In genomic region chr22:22474733-22475132, GRCh38 we compare ENCODE assay signal across 32 cellular contexts. TPM values are rescaled to one million over a fixed set of nuclear protein-coding genes. Genes with fewer than 3 reads are reported as not detected.
"Had no signal": no experiment of that assay in that cellular context is flagged by ENCODE, and none has a peak within 500 bp of the region (broad histone marks: within the 10 kb centered on the region; RNA-seq: fewer than 3 reads in every experiment).

No MANE protein-coding gene starts in this region.

- H3K4me1 Mint-ChIP-seq: nephron had no signal

- H3K36me3 ChIP-seq: left ventricle myocardium inferior, ovary, right lobe of liver, transverse colon had no signal

- DNase-seq: activated CD4-positive, alpha-beta T cell treated with anti-CD3 and anti-CD28 coated beads for 4 hours; activated CD4-positive, alpha-beta T cell treated with anti-CD3 and anti-CD28 coated beads, Interleukin-2, amount 50 U/mL, for 4 hours; activated naive CD4-positive, alpha-beta T cell; activated T-cell treated with anti-CD3 and anti-CD28 coated beads for 4 hours; activated T-cell treated with anti-CD3 and anti-CD28 coated beads, Interleukin-2, amount 50 U/mL, for 72 hours; aorta; body of pancreas; cortex of kidney; effector memory CD8-positive, alpha-beta T cell; foreskin fibroblast; head of caudate nucleus; hypothalamus; left ventricle myocardium inferior; ovary; right lobe of liver; stimulated activated CD4-positive, alpha-beta T cell treated with anti-CD3 and anti-CD28 coated beads, Interleukin-2, amount 100 ng/mL, for 48 hours; stimulated activated naive CD8-positive, alpha-beta T cell treated with anti-CD3 and anti-CD28 coated beads, Interleukin-15, Interleukin-2, amounts not matched to agents 100 U/mL and 50 U/mL, for 24 hours; testis; transverse colon had no signal

- H3K4me3 ChIP-seq: body of pancreas, left ventricle myocardium inferior, ovary, right lobe of liver, testis, transverse colon had no signal

- H3K27ac ChIP-seq: body of pancreas, left ventricle myocardium inferior, ovary, right lobe of liver, testis, transverse colon had no signal

- H3K9me3 Mint-ChIP-seq: effector memory CD8-positive, alpha-beta T cell had no signal

- H3K27me3 ChIP-seq: body of pancreas, ovary, right lobe of liver, testis, transverse colon had no signal

- H3K4me1 ChIP-seq: body of pancreas, left ventricle myocardium inferior, right lobe of liver, testis, transverse colon had no signal

- H3K4me3 Mint-ChIP-seq: activated naive CD8-positive, alpha-beta T cell; activated T-cell treated with anti-CD3 and anti-CD28 coated beads, Interleukin-2, amount 50 U/mL, for 72 hours; effector memory CD8-positive, alpha-beta T cell; nephron; T-helper 2 cell treated with Interferon-gamma antibody and Interleukin-4, amounts not matched to agents 5 μg/mL and 100 μg/mL, for 36 hours had no signal

- H3K27me3 Mint-ChIP-seq: activated naive CD8-positive, alpha-beta T cell had no signal

- ATAC-seq: activated T-cell treated with anti-CD3 and anti-CD28 coated beads, Interleukin-2, amount 50 U/mL, for 72 hours; body of pancreas; effector memory CD8-positive, alpha-beta T cell; stimulated activated naive CD8-positive, alpha-beta T cell treated with anti-CD3 and anti-CD28 coated beads, Interleukin-15, Interleukin-2, amounts not matched to agents 100 U/mL and 50 U/mL, for 24 hours had no signal

- H3K27ac Mint-ChIP-seq: activated naive CD8-positive, alpha-beta T cell; activated T-cell treated with anti-CD3 and anti-CD28 coated beads, Interleukin-2, amount 50 U/mL, for 72 hours; effector memory CD8-positive, alpha-beta T cell; nephron; progenitor cell of endocrine pancreas; T-helper 2 cell treated with Interferon-gamma antibody and Interleukin-4, amounts not matched to agents 5 μg/mL and 100 μg/mL, for 36 hours had no signal

- H3K9me3 ChIP-seq: body of pancreas, ovary, right lobe of liver, testis, transverse colon had no signal

RNA-seq across cellular contexts. Expression of gene ZNF280B, which starts 33.8 kb away (rescaled TPM):
- polyA plus RNA-seq: aorta had no signal

RNA-seq across cellular contexts. Expression of gene ZNF280A, which starts 45.3 kb away (rescaled TPM):
- total RNA-seq: activated T-cell treated with anti-CD3 and anti-CD28 coated beads, Interleukin-2, amount 50 U/mL, for 72 hours; aorta; body of pancreas; cerebellum; left ventricle myocardium inferior; lung microvascular endothelial cell; mucosa of gallbladder; progenitor cell of endocrine pancreas; renal cortical epithelial cell; right lobe of liver; skeletal muscle tissue; transverse colon; urinary bladder had no signal
- polyA plus RNA-seq: adipose tissue, aorta, endothelial cell of umbilical vein, esophagus, urinary bladder had no signal
